8 cellular contexts compared by ENCODE assay signal in the genomic region with DNA sequence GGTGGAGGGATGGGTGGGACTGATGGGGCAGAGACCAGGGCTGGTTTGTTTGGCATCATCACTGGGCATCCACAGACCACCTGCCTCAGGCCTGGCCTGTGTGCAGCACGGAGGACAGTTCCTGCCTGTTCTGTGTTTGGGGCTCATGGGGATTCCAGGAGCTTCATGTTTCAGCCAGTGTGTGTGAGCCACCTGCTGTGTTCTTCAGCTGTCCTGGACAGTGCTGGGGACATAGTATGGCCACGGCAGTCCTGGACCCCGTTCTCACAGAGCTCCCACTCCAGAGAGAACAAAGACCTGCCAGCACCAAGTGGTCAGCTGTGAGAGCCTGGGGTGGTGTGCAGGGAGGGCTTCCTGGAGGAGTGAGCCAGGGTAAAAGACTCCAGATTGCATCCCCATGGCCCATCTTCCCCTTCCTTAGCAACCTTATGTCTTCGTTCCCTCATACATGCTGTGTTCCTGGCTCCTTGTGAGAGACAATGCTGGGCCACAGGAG. TPM values are rescaled to one million over a fixed set of nuclear protein-coding genes. Genes with fewer than 3 reads are reported as not detected.
DNase-seq lines count a peak whose midpoint lies in the region; ATAC-seq and TF ChIP-seq lines count a peak whose summit lies in the region.

No MANE protein-coding gene starts in this region.

- H3K36me3 ChIP-seq in lower lobe of right lung (peaks cover 60% of the 10 kb centered on the region), thoracic aorta (peaks cover 41% of the 10 kb centered on the region)

- no peaks in the 10 kb centered on the region for H3K9me3 Mint-ChIP-seq in activated CD4-positive, alpha-beta T cell treated with anti-CD3 and anti-CD28 coated beads, Interleukin-2, amount 10 ng/mL, durations not matched to agents 24 days and 14 days
- no peaks in the 10 kb centered on the region for H3K9me3 Mint-ChIP-seq in activated naive CD8-positive, alpha-beta T cell treated with anti-CD3 and anti-CD28 coated beads, Interleukin-2, amount 50 U/mL, for 24 hours

- peak; percentile 71 for DNase-seq in activated CD4-positive, alpha-beta T cell treated with anti-CD3 and anti-CD28 coated beads, Interleukin-2, amount 10 ng/mL, durations not matched to agents 24 days and 14 days
- DNase-seq in activated CD4-positive, alpha-beta T cell treated with anti-CD3 and anti-CD28 coated beads for 4 hours = no peak
- DNase-seq in activated naive CD8-positive, alpha-beta T cell treated with anti-CD3 and anti-CD28 coated beads, Interleukin-2, amount 50 U/mL, for 24 hours = no peak
- no peak for DNase-seq in lower lobe of right lung
- no peak for DNase-seq in thoracic aorta (ENCODE audit: low spot score)
- DNase-seq in NOMO-1 treated with dmso at 0.1 percent for 144 hours (lab: John Stamatoyannopoulos, UW; ENCODE audit: unreplicated experiment) = no peak
- DNase-seq in inferior parietal cortex (ENCODE audit: extremely low spot score) = no peak
- DNase-seq in HEK293T (ENCODE audit: extremely low spot score) = no peak

- CTCF ChIA-PET in HEK293T (lab: Yijun Ruan, JAX) = interaction anchor here (0.6 to 1.4 kb wide), 4 partner anchors 15 to 255 kb away, joined by 3 read pairs; no protein-coding TSS in a partner anchor

- peak overlapping the region; percentile 98 for H3K27ac Mint-ChIP-seq in activated CD4-positive, alpha-beta T cell treated with anti-CD3 and anti-CD28 coated beads, Interleukin-2, amount 10 ng/mL, durations not matched to agents 24 days and 14 days
- peak overlapping the region; percentile 97 for H3K27ac Mint-ChIP-seq in activated naive CD8-positive, alpha-beta T cell treated with anti-CD3 and anti-CD28 coated beads, Interleukin-2, amount 50 U/mL, for 24 hours

- intact Hi-C loops in activated CD4-positive, alpha-beta T cell treated with anti-CD3 and anti-CD28 coated beads, Interleukin-2, amount 10 ng/mL, durations not matched to agents 24 days and 14 days (cut with micrococcal nuclease) = loop anchor here (1.0 to 2.0 kb wide), 4 partner anchors 45 to 181 kb away; partner anchors contain the start of gene TGFB1
- intact Hi-C loops in lower lobe of right lung (cut with DNase I) = no loop called here

- H3K4me1 ChIP-seq in lower lobe of right lung = peaks cover 48% of the 10 kb centered on the region
- peaks cover 21 to 43% of the 10 kb centered on the region in 2 donors for H3K4me1 ChIP-seq in thoracic aorta (ENCODE audit: control insufficient read depth in 1 of 2, low read depth in 2 of 2)

- H3K27ac ChIP-seq in lower lobe of right lung = peak overlapping the region; percentile 94
- H3K27ac ChIP-seq in thoracic aorta = peak overlapping the region; percentile 59 to 97

- peak overlapping the region; percentile 99 for H3K4me3 Mint-ChIP-seq in activated CD4-positive, alpha-beta T cell treated with anti-CD3 and anti-CD28 coated beads, Interleukin-2, amount 10 ng/mL, durations not matched to agents 24 days and 14 days
- peak overlapping the region; percentile 99 for H3K4me3 Mint-ChIP-seq in activated naive CD8-positive, alpha-beta T cell treated with anti-CD3 and anti-CD28 coated beads, Interleukin-2, amount 50 U/mL, for 24 hours

- peaks cover 75% of the 10 kb centered on the region for H3K4me1 Mint-ChIP-seq in activated CD4-positive, alpha-beta T cell treated with anti-CD3 and anti-CD28 coated beads, Interleukin-2, amount 10 ng/mL, durations not matched to agents 24 days and 14 days
- peaks cover 91% of the 10 kb centered on the region for H3K4me1 Mint-ChIP-seq in activated naive CD8-positive, alpha-beta T cell treated with anti-CD3 and anti-CD28 coated beads, Interleukin-2, amount 50 U/mL, for 24 hours

- no peak for TF ChIP-seq CTCF in lower lobe of right lung (IDR thresholded peaks at IDR 0.05)
- no peak for TF ChIP-seq CTCF in thoracic aorta (IDR thresholded peaks at IDR 0.05)

- no peaks in the 10 kb centered on the region for H3K9me3 ChIP-seq in lower lobe of right lung
- no peaks in the 10 kb centered on the region for H3K9me3 ChIP-seq in thoracic aorta

- POLR2A ChIA-PET in HEK293T (lab: Yijun Ruan, JAX) = interaction anchor here (0.9 to 1.6 kb wide), 4 partner anchors 43 to 132 kb away, joined by 3 to 6 read pairs (median 4); partner anchors contain the start of genes DMAC2 and HNRNPUL1

- no peaks in the 10 kb centered on the region for H3K27me3 Mint-ChIP-seq in activated CD4-positive, alpha-beta T cell treated with anti-CD3 and anti-CD28 coated beads, Interleukin-2, amount 10 ng/mL, durations not matched to agents 24 days and 14 days
- H3K27me3 Mint-ChIP-seq in activated naive CD8-positive, alpha-beta T cell treated with anti-CD3 and anti-CD28 coated beads, Interleukin-2, amount 50 U/mL, for 24 hours = no peaks in the 10 kb centered on the region

- ATAC-seq in activated naive CD8-positive, alpha-beta T cell treated with anti-CD3 and anti-CD28 coated beads, Interleukin-2, amount 50 U/mL, for 24 hours = peak; percentile 1
- ATAC-seq in lower lobe of right lung = peak in 1 of 2 donors; percentile 0
- ATAC-seq in thoracic aorta (ENCODE audit: insufficient number of reproducible peaks, low FRiP score, low read depth) = no peak

- H3K4me3 ChIP-seq in lower lobe of right lung = peak overlapping the region; percentile 76
- no peak overlapping the region for H3K4me3 ChIP-seq in thoracic aorta

- H3K36me3 Mint-ChIP-seq in activated CD4-positive, alpha-beta T cell treated with anti-CD3 and anti-CD28 coated beads, Interleukin-2, amount 10 ng/mL, durations not matched to agents 24 days and 14 days (ENCODE audit: low read depth) = peaks cover 53% of the 10 kb centered on the region
- peaks cover 51% of the 10 kb centered on the region for H3K36me3 Mint-ChIP-seq in activated naive CD8-positive, alpha-beta T cell treated with anti-CD3 and anti-CD28 coated beads, Interleukin-2, amount 50 U/mL, for 24 hours (ENCODE audit: low read depth)

- H3K27me3 ChIP-seq in lower lobe of right lung (ENCODE audit: low read depth) (no peaks in the 10 kb centered on the region), thoracic aorta (replicated peaks; ENCODE audit: insufficient read depth) (no peaks in the 10 kb centered on the region)

TF ChIP-seq in HEK293T, 16 proteins besides CTCF, POLR2A, EP300 and RAD21:
- TF ChIP-seq FOXK2 (IDR thresholded peaks at IDR 0.05) (no peak), PKNOX1 (IDR thresholded peaks at IDR 0.05) (no peak), ZNF384 (IDR thresholded peaks at IDR 0.05) (no peak), BHLHE40 (IDR thresholded peaks at IDR 0.05; ENCODE audit: borderline replicate concordance) (no peak), LEF1 (IDR thresholded peaks at IDR 0.05; ENCODE audit: borderline replicate concordance) (no peak), FOXM1 (IDR thresholded peaks at IDR 0.05; ENCODE audit: borderline replicate concordance) (no peak)

RNA-seq across cellular contexts. Expression of gene CCDC97, which starts 2.0 kb away (rescaled TPM):
- total RNA-seq in activated CD4-positive, alpha-beta T cell treated with anti-CD3 and anti-CD28 coated beads, Interleukin-2, amount 10 ng/mL, durations not matched to agents 24 days and 14 days = 30.4 and 30.7 TPM in 2 replicates
- total RNA-seq in lower lobe of right lung (30.3 TPM), thoracic aorta (10 to 100 TPM; 15.2 to 22.4 TPM)

RNA-seq across cellular contexts. Expression of gene HNRNPUL1, which starts 43.8 kb away (rescaled TPM):
- 256 and 258 TPM in 2 replicates for total RNA-seq in activated CD4-positive, alpha-beta T cell treated with anti-CD3 and anti-CD28 coated beads, Interleukin-2, amount 10 ng/mL, durations not matched to agents 24 days and 14 days
- 191 TPM for total RNA-seq in lower lobe of right lung
- total RNA-seq in thoracic aorta = 100 to 1,000 TPM; 142 to 147 TPM

RNA-seq across cellular contexts. Expression of gene TGFB1, which starts 45.7 kb away (rescaled TPM):
- total RNA-seq in activated CD4-positive, alpha-beta T cell treated with anti-CD3 and anti-CD28 coated beads, Interleukin-2, amount 10 ng/mL, durations not matched to agents 24 days and 14 days = 125 and 127 TPM in 2 replicates
- total RNA-seq in lower lobe of right lung = 114 TPM
- total RNA-seq in thoracic aorta = 10 to 100 TPM; 55.1 to 69.6 TPM

RNA-seq across cellular contexts. Expression of gene B9D2, which starts 55.9 kb away (rescaled TPM):
- total RNA-seq in activated CD4-positive, alpha-beta T cell treated with anti-CD3 and anti-CD28 coated beads, Interleukin-2, amount 10 ng/mL, durations not matched to agents 24 days and 14 days = 6.3 and 8.6 TPM in 2 replicates
- total RNA-seq in lower lobe of right lung (8.2 TPM), thoracic aorta (1 to 10 TPM; 1.2 to 4.0 TPM)
